In genomic region chr10:124515244-124515970, GRCh38 we compare ENCODE assay signal across 26 cellular contexts.
"Had no signal": no experiment of that assay in that cellular context is flagged by ENCODE, and none has a peak within 500 bp of the region (broad histone marks: within the 10 kb centered on the region; RNA-seq: fewer than 3 reads in every experiment).

No MANE protein-coding gene starts in this region.

- H3K36me3 ChIP-seq: brain microvascular endothelial cell, cardiac muscle cell, SJSA1 had no signal

- H3K27ac ChIP-seq: brain microvascular endothelial cell, cardiac muscle cell, SJSA1 had no signal

- H3K4me3 ChIP-seq: cardiac muscle cell, K562, SJSA1 had no signal

- H3K4me1 ChIP-seq: SJSA1 had no signal

- ATAC-seq: activated naive CD4-positive, alpha-beta T cell treated with anti-CD3 and anti-CD28 coated beads, Interleukin-2, amount 50 U/mL, for 72 hours; activated T-cell treated with anti-CD3 and anti-CD28 coated beads, Interleukin-2, amount 50 U/mL, for 4 hours; K562; SK-N-SH treated with all-trans-retinoic acid at 6 μM for 48 hours; WTC11 had no signal

- H3K9me3 Mint-ChIP-seq: activated naive CD4-positive, alpha-beta T cell treated with anti-CD3 and anti-CD28 coated beads, Interleukin-2, amount 50 U/mL, for 72 hours; activated T-cell treated with anti-CD3 and anti-CD28 coated beads, Interleukin-2, amount 50 U/mL, for 4 hours had no signal

- H3K36me3 Mint-ChIP-seq: activated naive CD4-positive, alpha-beta T cell treated with anti-CD3 and anti-CD28 coated beads, Interleukin-2, amount 50 U/mL, for 72 hours had no signal

- H3K9me3 ChIP-seq: SJSA1 had no signal

- H3K27me3 ChIP-seq: brain microvascular endothelial cell, cardiac muscle cell, SJSA1 had no signal

- H3K4me3 Mint-ChIP-seq: activated T-cell treated with anti-CD3 and anti-CD28 coated beads, Interleukin-2, amount 50 U/mL, for 4 hours; WTC11 had no signal

- DNase-seq: activated CD4-positive, alpha-beta T cell treated with anti-CD3 and anti-CD28 coated beads for 48 hours; activated CD4-positive, alpha-beta T cell treated with anti-CD3 and anti-CD28 coated beads, Interleukin-2, amount 50 U/mL, for 48 hours; activated CD4-positive, CD25-positive, alpha-beta regulatory T cell treated with anti-CD3 and anti-CD28 coated beads, Interleukin-2, amount 50 U/mL, for 72 hours; activated CD8-positive, alpha-beta memory T cell treated with anti-CD3 and anti-CD28 coated beads for 24 hours; activated effector memory CD4-positive, alpha-beta T cell treated with anti-CD3 and anti-CD28 coated beads, Interleukin-2, amount 50 U/mL, for 16 hours; activated naive CD4-positive, alpha-beta T cell treated with Interleukin-2 at 50 U/mL for 16 hours; activated T-cell treated with anti-CD3 and anti-CD28 coated beads, Interleukin-2, amount 50 U/mL, for 4 hours; brain microvascular endothelial cell; Kasumi-1; NCI-H1048; NCI-H146; NCI-H187 treated with DMSO at 0.1 percent for 48 hours; NCI-H2081 treated with DMSO at 0.1 percent for 48 hours; NCI-H2171; NCI-H226; NCI-H526 treated with DMSO at 0.1 percent for 48 hours; NCI-H82; Right ventricle myocardium superior; RPMI8226; SW 1271 had no signal
